Comparison of ENCODE assay signal across 14 cellular contexts in genomic region chr3:128484404-128485282, GRCh38. TPM values are rescaled to one million over a fixed set of nuclear protein-coding genes. Genes with fewer than 3 reads are reported as not detected.
DNase-seq lines count a peak whose midpoint lies in the region; ATAC-seq and TF ChIP-seq lines count a peak whose summit lies in the region.
"Had no signal": no experiment of that assay in that cellular context is flagged by ENCODE, and none has a peak within 500 bp of the region (broad histone marks: within the 10 kb centered on the region; RNA-seq: fewer than 3 reads in every experiment).

No MANE protein-coding gene starts in this region.

- no peak for TF ChIP-seq CTCF in heart right ventricle (IDR thresholded peaks at IDR 0.05)
- no peak for TF ChIP-seq CTCF in chondrocyte (IDR thresholded peaks at IDR 0.05)

- DNase-seq in heart right ventricle (no peak), cardiac septum (ENCODE audit: low spot score) (no peak), chondrocyte (ENCODE audit: low spot score) (peak; percentile 46), NCI-H1436 (lab: John Stamatoyannopoulos, UW) (no peak), C1 segment of cervical spinal cord (lab: John Stamatoyannopoulos, UW) (no peak)
- DNase-seq in activated CD4-positive, alpha-beta T cell treated with anti-CD3 and anti-CD28 coated beads for 36 hours = no peak
- DNase-seq in activated CD4-positive, CD25-positive, alpha-beta regulatory T cell (lab: John Stamatoyannopoulos, UW) = no peak
- DNase-seq: activated CD8-positive, alpha-beta memory T cell treated with anti-CD3 and anti-CD28 coated beads, Interleukin-2, amount 50 U/mL, for 4 hours; NCI-H345; stimulated activated CD4-positive, alpha-beta T cell treated with anti-CD3 and anti-CD28 coated beads, Interleukin-2, amount 100 ng/mL, for 48 hours; T-helper 1 cell had no signal

- H3K9me3 ChIP-seq in heart right ventricle (no peaks in the 10 kb centered on the region), mesodermal cell (ENCODE audit: control insufficient read depth, low read length) (no peaks in the 10 kb centered on the region)

- H3K4me1 ChIP-seq in heart right ventricle = peaks cover 6 to 99% (median 72%) of the 10 kb centered on the region in 9 donors
- peaks cover 45% of the 10 kb centered on the region for H3K4me1 ChIP-seq in mesodermal cell (ENCODE audit: control insufficient read depth, insufficient read depth, low read length, poor library complexity, severe bottlenecking)

- H3K36me3 ChIP-seq in heart right ventricle (peaks cover 0 to 20% (median 0%) of the 10 kb centered on the region in 9 donors), mesodermal cell (ENCODE audit: control insufficient read depth, insufficient read depth, low read length) (peaks cover 59% of the 10 kb centered on the region)

- H3K36me3 Mint-ChIP-seq in chondrocyte (ENCODE audit: low read depth) = no peaks in the 10 kb centered on the region
- no peaks in the 10 kb centered on the region for H3K36me3 Mint-ChIP-seq in activated CD4-positive, alpha-beta T cell treated with anti-CD3 and anti-CD28 coated beads for 36 hours (ENCODE audit: low read depth)

- H3K27me3 Mint-ChIP-seq in chondrocyte (ENCODE audit: low read depth) = peaks cover 59% of the 10 kb centered on the region
- peaks cover 60% of the 10 kb centered on the region for H3K27me3 Mint-ChIP-seq in activated CD4-positive, alpha-beta T cell treated with anti-CD3 and anti-CD28 coated beads for 36 hours

- CTCF ChIA-PET in activated CD4-positive, alpha-beta T cell treated with anti-CD3 and anti-CD28 coated beads for 36 hours (lab: Charles Lee) = interaction anchor here (0.7 to 1.0 kb wide), 5 partner anchors 12 to 409 kb away, joined by 3 to 5 read pairs (median 4); no protein-coding TSS in a partner anchor

- H3K9me3 Mint-ChIP-seq in chondrocyte (ENCODE audit: low read depth) = no peaks in the 10 kb centered on the region
- no peaks in the 10 kb centered on the region for H3K9me3 Mint-ChIP-seq in activated CD4-positive, alpha-beta T cell treated with anti-CD3 and anti-CD28 coated beads for 36 hours (ENCODE audit: low read depth)

- WGBS in heart right ventricle, 2 donors = 26 to 29% methylated on average over 16 of the region's 16 CpGs
- 8 to 10% methylated on average over 9 to 12 of the region's 16 CpGs for WGBS in mesodermal cell (ENCODE audit: insufficient coverage in 2 of 2), 2 experiments

- H3K4me1 Mint-ChIP-seq in chondrocyte (ENCODE audit: low read depth) = peaks cover 31% of the 10 kb centered on the region
- H3K4me1 Mint-ChIP-seq in activated CD4-positive, alpha-beta T cell treated with anti-CD3 and anti-CD28 coated beads for 36 hours = peaks cover 23% of the 10 kb centered on the region

- H3K4me3 Mint-ChIP-seq in chondrocyte (ENCODE audit: unreplicated experiment) = no peak overlapping the region
- no peak overlapping the region for H3K4me3 Mint-ChIP-seq in activated CD4-positive, alpha-beta T cell treated with anti-CD3 and anti-CD28 coated beads for 36 hours

- H3K27ac ChIP-seq in heart right ventricle (peak overlapping the region; percentile 8 to 98 (median 93)), mesodermal cell (ENCODE audit: low read depth, low read length, severe bottlenecking) (peak overlapping the region; percentile 94)

- peaks cover 0 to 100% (median 80%) of the 10 kb centered on the region in 7 donors for H3K27me3 ChIP-seq in heart right ventricle

- POLR2A ChIA-PET in activated CD4-positive, alpha-beta T cell treated with anti-CD3 and anti-CD28 coated beads for 36 hours (lab: Charles Lee) = no interaction called here

- ATAC-seq in heart right ventricle = no peak
- no peak for ATAC-seq in activated CD4-positive, alpha-beta T cell treated with anti-CD3 and anti-CD28 coated beads for 36 hours

- H3K4me3 ChIP-seq in heart right ventricle = peak overlapping the region; percentile 57 to 85 (median 70)
- H3K4me3 ChIP-seq in mesodermal cell (ENCODE audit: extremely low read depth, insufficient read depth, low read length, poor library complexity, severe bottlenecking) = peak overlapping the region; percentile 90

- no peak overlapping the region for H3K27ac Mint-ChIP-seq in chondrocyte (ENCODE audit: unreplicated experiment)
- H3K27ac Mint-ChIP-seq in activated CD4-positive, alpha-beta T cell treated with anti-CD3 and anti-CD28 coated beads for 36 hours = no peak overlapping the region

- intact Hi-C loops in heart right ventricle (cut with DNase I) (loop anchor here in 3 of 10 donors (5.0 kb wide), 3 partner anchors 73 to 93 kb away; no protein-coding TSS in a partner anchor), cardiac septum (cut with DNase I) (no loop called here)
- intact Hi-C loops in activated CD4-positive, alpha-beta T cell treated with anti-CD3 and anti-CD28 coated beads for 36 hours (cut with DNase I, micrococcal nuclease) = loop anchor here in 1 of 2 experiments (5.0 kb wide), 1 partner anchor 37 kb away; no protein-coding TSS in a partner anchor

RNA-seq across cellular contexts. Expression of gene GATA2, which starts 8.4 kb away (rescaled TPM):
- total RNA-seq in heart right ventricle = 10 to 100 TPM in 7 of 10 donors, 1 to 10 TPM in 3; 6.8 to 21.4 (median 10.7) TPM
- polyA plus RNA-seq in heart right ventricle = 10 to 100 TPM; 16.0 to 29.8 TPM
- total RNA-seq in cardiac septum = 15.6 TPM
- 0.10 to 0.44 TPM in 2 of 3 replicates, not detected in the other for total RNA-seq in chondrocyte
- polyA plus RNA-seq in mesodermal cell (2013, experiment 1 of 2) = 66.4 TPM
- 59.3 TPM for polyA plus RNA-seq in mesodermal cell (2013, experiment 2 of 2)
- under 1 TPM; 0.05 to 0.07 TPM for total RNA-seq in activated CD4-positive, alpha-beta T cell treated with anti-CD3 and anti-CD28 coated beads for 36 hours
- total RNA-seq: myocyte had no signal

RNA-seq across cellular contexts. Expression of gene DNAJB8, which starts 18.0 kb away (rescaled TPM):
- not detected for total RNA-seq in heart right ventricle
- not detected for polyA plus RNA-seq in heart right ventricle
- total RNA-seq in cardiac septum = not detected
- total RNA-seq in chondrocyte = not detected in 3 replicates
- not detected for polyA plus RNA-seq in mesodermal cell (2013, experiment 1 of 2)
- not detected for polyA plus RNA-seq in mesodermal cell (2013, experiment 2 of 2)
- not detected for total RNA-seq in activated CD4-positive, alpha-beta T cell treated with anti-CD3 and anti-CD28 coated beads for 36 hours
- total RNA-seq: myocyte, temporal lobe had no signal
